ENCODE assay signal across 11 cellular contexts in genomic region chr5:123460296-123460729, GRCh38. TPM values are rescaled to one million over a fixed set of nuclear protein-coding genes. Genes with fewer than 3 reads are reported as not detected.
A peak's percentile ranks its signal among the peaks of the same experiment; 100 is the strongest.
DNase-seq lines count a peak whose midpoint lies in the region; ATAC-seq and TF ChIP-seq lines count a peak whose summit lies in the region.
"Had no signal": no experiment of that assay in that cellular context is flagged by ENCODE, and none has a peak within 500 bp of the region (broad histone marks: within the 10 kb centered on the region; RNA-seq: fewer than 3 reads in every experiment).

No MANE protein-coding gene starts in this region.

- H3K4me1 ChIP-seq in Panc1 (ENCODE audit: control insufficient read depth, insufficient read depth, low read length) = no peaks in the 10 kb centered on the region

- CTCF ChIA-PET in Panc1 (lab: Charles Lee) = no interaction called here

- H3K27me3 ChIP-seq in Panc1 (ENCODE audit: control insufficient read depth, insufficient read depth, low read length) = no peaks in the 10 kb centered on the region; the same call in 1 of the 2 replicates

- no TSS peak for BruUV-seq in Panc1 (replicated peaks; lab: Mats Ljungman, UMichigan)

- TF ChIP-seq CTCF in Panc1 (IDR thresholded peaks at IDR 0.05) (no peak), choroid plexus epithelial cell (conservative IDR thresholded peaks at IDR 0.05; ENCODE audit: low read depth, low read length) (no peak)

- peak; percentile 63 for ATAC-seq in Panc1

- POLR2A ChIA-PET in Panc1 (lab: Charles Lee) = no interaction called here

- no peak overlapping the region for H3K27ac ChIP-seq in Panc1 (ENCODE audit: low read length)
- H3K27ac ChIP-seq: HL-60, skin epidermis had no signal

- H3K9me3 ChIP-seq in Panc1 (ENCODE audit: control insufficient read depth, insufficient read depth, low read depth, low read length) = no peaks in the 10 kb centered on the region

- H3K4me3 ChIP-seq in Panc1 (ENCODE audit: low read depth in 2 of 2, low read length in 2 of 2) (no peak overlapping the region), choroid plexus epithelial cell (ENCODE audit: low read depth, low read length) (no peak overlapping the region)
- H3K4me3 ChIP-seq: skin epidermis had no signal

- intact Hi-C loops in Panc1 (cut with micrococcal nuclease; ENCODE audit: unreplicated experiment) = no loop called here

- H3K36me3 ChIP-seq in Panc1 (ENCODE audit: control insufficient read depth, insufficient read depth, low read length) = no peaks in the 10 kb centered on the region

- DNase-seq in NCI-H82 (lab: John Stamatoyannopoulos, UW) (peak; percentile 20), NCI-H82 treated with DMSO at 0.1 percent for 48 hours (lab: John Stamatoyannopoulos, UW; ENCODE audit: unreplicated experiment) (no peak), Panc1 (ENCODE audit: low read depth, low spot score) (no peak), choroid plexus epithelial cell (ENCODE audit: low read depth) (peak; percentile 78), renal cortical epithelial cell (ENCODE audit: low read depth) (peak; percentile 91), retina (no peak), amniotic stem cell (lab: John Stamatoyannopoulos, UW) (no peak)
- no peak for DNase-seq in activated effector memory CD4-positive, alpha-beta T cell treated with anti-CD3 and anti-CD28 coated beads, Interleukin-2, amount 50 U/mL, for 16 hours
- DNase-seq: hippocampal formation had no signal

- in situ Hi-C loops in Panc1 (cut with HindIII; ENCODE audit: low pct_unique_long_range_greater_than_20kb, low sequenced_read_pairs) = no loop called here

RNA-seq across cellular contexts. Expression of gene CEP120, which starts 37.1 kb away (rescaled TPM):
- total RNA-seq in Panc1 (2021; ENCODE audit: unreplicated experiment) (20.1 TPM), renal cortical epithelial cell (20.5 and 24.2 TPM in 2 replicates)
- polyA plus RNA-seq in Panc1 (2012; ENCODE audit: insufficient read length) = 8.4 TPM

RNA-seq across cellular contexts. Expression of gene CSNK1G3, which starts 51.7 kb away (rescaled TPM):
- 40.8 TPM for total RNA-seq in Panc1 (2021; ENCODE audit: unreplicated experiment)
- polyA plus RNA-seq in Panc1 (2012; ENCODE audit: insufficient read length) = 35.8 TPM
- 73.8 and 91.8 TPM in 2 replicates for total RNA-seq in renal cortical epithelial cell

Comparison
In these comparisons a context has a peak if more than half of its experiments do, and no peak if none do; other contexts are left out.
1. DNase-seq: peak in NCI-H82 (single experiment), choroid plexus epithelial cell (single experiment) and renal cortical epithelial cell (single experiment); none in NCI-H82 treated with DMSO at 0.1 percent for 48 hours (single experiment), Panc1 (single experiment), activated effector memory CD4-positive, alpha-beta T cell treated with anti-CD3 and anti-CD28 coated beads, Interleukin-2, amount 50 U/mL, for 16 hours (single experiment), retina (single experiment) and amniotic stem cell (single experiment).